ENCODE assay signal across 31 cellular contexts in the genomic region with DNA sequence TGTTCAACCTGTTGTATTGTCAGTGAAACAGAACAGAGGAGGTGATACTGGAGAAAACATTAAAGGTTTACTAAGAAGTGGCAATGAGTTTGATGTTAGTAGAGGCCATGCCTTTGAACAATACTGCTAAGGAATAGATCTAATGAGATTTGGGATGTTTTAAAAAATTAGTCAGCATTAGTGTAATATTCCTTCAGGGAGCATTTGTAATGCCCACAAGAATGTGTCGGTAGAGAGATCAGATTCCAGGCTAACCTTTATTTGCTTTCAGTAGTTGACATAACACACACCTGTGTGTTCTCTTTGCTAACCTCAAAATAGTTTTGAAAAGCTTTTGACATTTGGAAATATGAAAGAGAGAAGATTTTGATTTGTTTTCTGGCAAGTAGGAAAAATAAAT.
A peak's percentile ranks its signal among the peaks of the same experiment; 100 is the strongest.
DNase-seq lines count a peak whose midpoint lies in the region; ATAC-seq and TF ChIP-seq lines count a peak whose summit lies in the region.
"Had no signal": no experiment of that assay in that cellular context is flagged by ENCODE, and none has a peak within 500 bp of the region (broad histone marks: within the 10 kb centered on the region; RNA-seq: fewer than 3 reads in every experiment).

No MANE protein-coding gene starts in this region.

- POLR2A ChIA-PET in PC-3 (lab: Charles Lee; ENCODE audit: unreplicated experiment) = interaction anchor here (0.6 kb wide), 1 partner anchor 565 kb away, joined by 4 read pairs; no protein-coding TSS in a partner anchor

- peak overlapping the region; percentile 79 for H3K4me2 ChIP-seq in PC-3 (ENCODE audit: low read length)
- no peak overlapping the region for H3K4me2 ChIP-seq in hepatocyte

- H3K4me1 Mint-ChIP-seq in type B pancreatic cell (ENCODE audit: unreplicated experiment) (peaks cover 19% of the 10 kb centered on the region), CD14-positive monocyte (peaks cover 5% of the 10 kb centered on the region), chondrocyte (ENCODE audit: low read depth) (peaks cover 29% of the 10 kb centered on the region)

- H3K27ac Mint-ChIP-seq in type B pancreatic cell = peak overlapping the region; percentile 18
- H3K27ac Mint-ChIP-seq in CD14-positive monocyte = no peak overlapping the region
- no peak overlapping the region for H3K27ac Mint-ChIP-seq in chondrocyte (ENCODE audit: unreplicated experiment)
- H3K27ac Mint-ChIP-seq: activated CD4-positive, alpha-beta T cell treated with anti-CD3 and anti-CD28 coated beads, Interleukin-2, amount 10 ng/mL, durations not matched to agents 24 days and 14 days; activated T-helper 2 cell treated with anti-CD3 and anti-CD28 coated beads, Interferon-gamma antibody, Interleukin-2, Interleukin-4, amounts not matched to agents 10 μg/mL and 5 μg/mL and 100 μg/mL, durations not matched to agents 14 hours and 24 hours and 36 hours; HFFc6; immature natural killer cell; mesothelial cell of epicardium had no signal

- intact Hi-C loops in PC-3 (cut with micrococcal nuclease) = loop anchor here (1.0 to 2.0 kb wide), 2 partner anchors 62 to 111 kb away; no protein-coding TSS in a partner anchor
- intact Hi-C loops in CD14-positive monocyte (cut with micrococcal nuclease) = no loop called here

- H2AFZ ChIP-seq in PC-3 (ENCODE audit: low read length) (no peak overlapping the region), hepatocyte (no peak overlapping the region)

- ATAC-seq in PC-3 = peak; percentile 64
- no peak for ATAC-seq in HG02970 (IDR thresholded peaks at IDR 0.05; ENCODE audit: low FRiP score, unreplicated experiment)
- ATAC-seq: left ventricle myocardium superior had no signal

- H3K4me1 ChIP-seq in PC-3 (ENCODE audit: insufficient read depth, low read length) (peaks cover 71% of the 10 kb centered on the region), hepatocyte (ENCODE audit: insufficient read depth) (peaks cover 26% of the 10 kb centered on the region)
- H3K4me1 ChIP-seq: sigmoid colon, thyroid gland had no signal

- peaks cover 7% of the 10 kb centered on the region; the same call in 1 of the 2 replicates for H3K79me2 ChIP-seq in PC-3 (ENCODE audit: low read length)
- no peaks in the 10 kb centered on the region for H3K79me2 ChIP-seq in hepatocyte

- H3K4me3 ChIP-seq in PC-3 (ENCODE audit: low read length) (peak overlapping the region; percentile 29), hepatocyte (no peak overlapping the region)
- H3K4me3 ChIP-seq: sigmoid colon, stomach, thyroid gland had no signal

- H3K9me3 Mint-ChIP-seq in type B pancreatic cell (peaks cover 4% of the 10 kb centered on the region), CD14-positive monocyte (no peaks in the 10 kb centered on the region), chondrocyte (ENCODE audit: low read depth) (no peaks in the 10 kb centered on the region)
- H3K9me3 Mint-ChIP-seq: activated CD4-positive, alpha-beta T cell treated with anti-CD3 and anti-CD28 coated beads, Interleukin-2, amount 10 ng/mL, durations not matched to agents 24 days and 14 days; activated T-helper 2 cell treated with anti-CD3 and anti-CD28 coated beads, Interferon-gamma antibody, Interleukin-2, Interleukin-4, amounts not matched to agents 10 μg/mL and 5 μg/mL and 100 μg/mL, durations not matched to agents 14 hours and 24 hours and 36 hours; HFFc6 had no signal

- CTCF ChIA-PET in PC-3 (lab: Charles Lee) = no interaction called here

- no peaks in the 10 kb centered on the region for H3K27me3 ChIP-seq in PC-3 (ENCODE audit: low read length)
- no peaks in the 10 kb centered on the region for H3K27me3 ChIP-seq in hepatocyte
- H3K27me3 ChIP-seq: brain microvascular endothelial cell, sigmoid colon, stomach, thyroid gland had no signal

- H4K20me1 ChIP-seq in PC-3 (ENCODE audit: low read length) (no peaks in the 10 kb centered on the region), hepatocyte (ENCODE audit: insufficient read depth, poor library complexity, severe bottlenecking) (no peaks in the 10 kb centered on the region)

- H3K36me3 ChIP-seq in PC-3 (ENCODE audit: low read depth, low read length) (no peaks in the 10 kb centered on the region), hepatocyte (replicated peaks; ENCODE audit: insufficient read depth, low read depth) (no peaks in the 10 kb centered on the region)
- H3K36me3 ChIP-seq: brain microvascular endothelial cell, sigmoid colon, stomach, thyroid gland had no signal

- DNase-seq in DMS53 treated with DMSO at 0.1 percent for 48 hours (lab: John Stamatoyannopoulos, UW; ENCODE audit: unreplicated experiment) (peak; percentile 48), PC-3 (peak; percentile 89), hepatocyte (ENCODE audit: low spot score) (no peak), type B pancreatic cell (ENCODE audit: extremely low spot score, unreplicated experiment) (no peak), CD14-positive monocyte (ENCODE audit: low spot score) (no peak), chondrocyte (ENCODE audit: low spot score) (no peak)
- DNase-seq: activated CD4-positive, alpha-beta T cell treated with anti-CD3 and anti-CD28 coated beads, Interleukin-2, amount 10 ng/mL, durations not matched to agents 24 days and 14 days; activated CD8-positive, alpha-beta memory T cell treated with anti-CD3 and anti-CD28 coated beads for 24 hours; activated naive CD4-positive, alpha-beta T cell treated with anti-CD3 and anti-CD28 coated beads, Interleukin-2, amount 50 U/mL, for 16 hours; activated T-cell treated with anti-CD3 and anti-CD28 coated beads for 4 hours; amniotic stem cell; brain microvascular endothelial cell; C1 segment of cervical spinal cord; COR-L47; GOT3; HFFc6; immature natural killer cell; left ventricle myocardium superior; NCI-H1092 treated with DMSO at 0.1 percent for 48 hours; NCI-H187 treated with DMSO at 0.1 percent for 48 hours; NCI-H2171; SHP77; sigmoid colon; stimulated activated CD4-positive, alpha-beta T cell treated with anti-CD3 and anti-CD28 coated beads, Interleukin-12 subunit alpha, Interleukin-12 subunit beta, amount 100 ng/mL, for 4 hours; stimulated activated CD4-positive, alpha-beta T cell treated with anti-CD3 and anti-CD28 coated beads, Interleukin-2, amount 100 ng/mL, for 48 hours; stomach; T-helper 9 cell; thyroid gland had no signal

- peaks cover 14% of the 10 kb centered on the region for H3F3A ChIP-seq in PC-3 (ENCODE audit: low read length, unreplicated experiment)

- 53% methylated on average over 1 of the region's 1 CpG for WGBS in hepatocyte (ENCODE audit: low lambda C conversion rate, missing lambda C conversion rate)

- no TSS peak for BruUV-seq in PC-3 (replicated peaks; lab: Mats Ljungman, UMichigan)

- no peaks in the 10 kb centered on the region for H3K36me3 Mint-ChIP-seq in type B pancreatic cell
- H3K36me3 Mint-ChIP-seq in CD14-positive monocyte = no peaks in the 10 kb centered on the region
- H3K36me3 Mint-ChIP-seq in chondrocyte (ENCODE audit: low read depth) = no peaks in the 10 kb centered on the region
- H3K36me3 Mint-ChIP-seq: mesothelial cell of epicardium had no signal

- H3K27me3 Mint-ChIP-seq in type B pancreatic cell (no peaks in the 10 kb centered on the region), CD14-positive monocyte (ENCODE audit: low read depth in 3 of 3) (no peaks in the 10 kb centered on the region), chondrocyte (ENCODE audit: low read depth) (no peaks in the 10 kb centered on the region)

- H3K9me3 ChIP-seq in PC-3 (ENCODE audit: low read length) = no peaks in the 10 kb centered on the region
- no peaks in the 10 kb centered on the region for H3K9me3 ChIP-seq in hepatocyte (ENCODE audit: low read depth)
- H3K9me3 ChIP-seq: sigmoid colon, stomach, thyroid gland had no signal

- H3K4me3 Mint-ChIP-seq in type B pancreatic cell (peak overlapping the region; percentile 26), CD14-positive monocyte (no peak overlapping the region), chondrocyte (ENCODE audit: unreplicated experiment) (no peak overlapping the region)
- H3K4me3 Mint-ChIP-seq: activated CD4-positive, alpha-beta T cell treated with anti-CD3 and anti-CD28 coated beads, Interleukin-2, amount 10 ng/mL, durations not matched to agents 24 days and 14 days; HFFc6; immature natural killer cell; mesothelial cell of epicardium had no signal

- H3K27ac ChIP-seq in PC-3 (ENCODE audit: low read length) (peak overlapping the region; percentile 100), hepatocyte (peak overlapping the region; percentile 41)
- H3K27ac ChIP-seq: brain microvascular endothelial cell, sigmoid colon, thyroid gland had no signal

- no peak for TF ChIP-seq CTCF in PC-3 (conservative IDR thresholded peaks at IDR 0.05; ENCODE audit: low read depth, low read length)
- TF ChIP-seq CTCF in hepatocyte (IDR thresholded peaks at IDR 0.05; ENCODE audit: poor library complexity) = no peak
- no peak for TF ChIP-seq CTCF in type B pancreatic cell (conservative IDR thresholded peaks at IDR 0.05)
- TF ChIP-seq CTCF in CD14-positive monocyte (IDR thresholded peaks at IDR 0.05) = no peak
- TF ChIP-seq CTCF in chondrocyte (IDR thresholded peaks at IDR 0.05) = no peak

- H3K9ac ChIP-seq in PC-3 (ENCODE audit: low read length) = peak overlapping the region; percentile 97

- H3K9me2 ChIP-seq in PC-3 (replicated peaks; ENCODE audit: low read length) (no peaks in the 10 kb centered on the region), hepatocyte (replicated peaks; ENCODE audit: insufficient read depth) (no peaks in the 10 kb centered on the region)

Comparison
In these comparisons a context has a peak if more than half of its experiments do, and no peak if none do; other contexts are left out.
1. DNase-seq: peak in DMS53 treated with DMSO at 0.1 percent for 48 hours (single experiment) and PC-3 (single experiment); none in hepatocyte (single experiment), type B pancreatic cell (single experiment), CD14-positive monocyte (single experiment) and chondrocyte (single experiment).